ENCODE assay signal across 2 cellular contexts in the genomic region with DNA sequence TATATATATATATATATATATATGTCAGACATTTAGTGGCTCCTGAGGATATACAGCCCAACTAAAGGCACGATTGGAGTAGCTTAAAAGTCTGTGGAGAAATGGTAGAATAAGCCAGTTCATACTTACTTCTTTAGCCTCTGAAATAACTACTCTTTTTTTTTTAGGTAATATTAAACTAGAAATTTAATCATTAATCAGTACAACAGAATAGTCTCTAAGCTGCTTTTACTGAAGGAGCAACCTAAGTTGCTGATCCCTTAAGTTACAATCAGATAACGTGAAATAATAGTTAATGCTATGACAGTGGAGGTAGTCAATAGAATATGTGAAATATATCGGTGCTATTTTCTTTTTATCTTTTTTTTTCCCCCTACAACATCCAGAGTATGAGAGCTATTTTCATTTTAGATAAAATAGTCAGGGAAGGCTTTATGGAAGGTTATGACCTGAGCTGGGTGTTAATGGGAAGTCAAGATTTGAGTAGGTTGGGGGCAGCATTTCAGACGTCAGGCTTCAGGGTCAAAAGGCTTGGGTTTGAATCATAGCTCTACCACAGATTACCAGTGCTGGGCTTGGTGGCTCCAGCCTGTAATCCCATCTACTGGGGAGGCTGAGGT.
A peak's percentile ranks its signal among the peaks of the same experiment; 100 is the strongest.
TF ChIP-seq lines count a peak whose summit lies in the region.

No MANE protein-coding gene starts in this region.

TF ChIP-seq in liver, 16 proteins besides CTCF, POLR2A, EP300 and RAD21:
- no peak for TF ChIP-seq NR2F2 (IDR thresholded peaks at IDR 0.05)
- no peak for TF ChIP-seq MAX (IDR thresholded peaks at IDR 0.05)
- TF ChIP-seq JUND (IDR thresholded peaks at IDR 0.05): no peak
- TF ChIP-seq EGR1 (IDR thresholded peaks at IDR 0.05; ENCODE audit: low read depth in 2 of 2): no peak
- TF ChIP-seq, protein P1, sequence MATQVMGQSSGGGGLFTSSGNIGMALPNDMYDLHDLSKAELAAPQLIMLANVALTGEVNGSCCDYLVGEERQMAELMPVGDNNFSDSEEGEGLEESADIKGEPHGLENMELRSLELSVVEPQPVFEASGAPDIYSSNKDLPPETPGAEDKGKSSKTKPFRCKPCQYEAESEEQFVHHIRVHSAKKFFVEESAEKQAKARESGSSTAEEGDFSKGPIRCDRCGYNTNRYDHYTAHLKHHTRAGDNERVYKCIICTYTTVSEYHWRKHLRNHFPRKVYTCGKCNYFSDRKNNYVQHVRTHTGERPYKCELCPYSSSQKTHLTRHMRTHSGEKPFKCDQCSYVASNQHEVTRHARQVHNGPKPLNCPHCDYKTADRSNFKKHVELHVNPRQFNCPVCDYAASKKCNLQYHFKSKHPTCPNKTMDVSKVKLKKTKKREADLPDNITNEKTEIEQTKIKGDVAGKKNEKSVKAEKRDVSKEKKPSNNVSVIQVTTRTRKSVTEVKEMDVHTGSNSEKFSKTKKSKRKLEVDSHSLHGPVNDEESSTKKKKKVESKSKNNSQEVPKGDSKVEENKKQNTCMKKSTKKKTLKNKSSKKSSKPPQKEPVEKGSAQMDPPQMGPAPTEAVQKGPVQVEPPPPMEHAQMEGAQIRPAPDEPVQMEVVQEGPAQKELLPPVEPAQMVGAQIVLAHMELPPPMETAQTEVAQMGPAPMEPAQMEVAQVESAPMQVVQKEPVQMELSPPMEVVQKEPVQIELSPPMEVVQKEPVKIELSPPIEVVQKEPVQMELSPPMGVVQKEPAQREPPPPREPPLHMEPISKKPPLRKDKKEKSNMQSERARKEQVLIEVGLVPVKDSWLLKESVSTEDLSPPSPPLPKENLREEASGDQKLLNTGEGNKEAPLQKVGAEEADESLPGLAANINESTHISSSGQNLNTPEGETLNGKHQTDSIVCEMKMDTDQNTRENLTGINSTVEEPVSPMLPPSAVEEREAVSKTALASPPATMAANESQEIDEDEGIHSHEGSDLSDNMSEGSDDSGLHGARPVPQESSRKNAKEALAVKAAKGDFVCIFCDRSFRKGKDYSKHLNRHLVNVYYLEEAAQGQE (IDR thresholded peaks at IDR 0.05): no peak
- TF ChIP-seq SP1 (IDR thresholded peaks at IDR 0.05): peak; percentile 41
- TF ChIP-seq FOXA2 (IDR thresholded peaks at IDR 0.05): no peak
- TF ChIP-seq HNF4A (conservative IDR thresholded peaks at IDR 0.05): peak in 1 of 2 donors; percentile 23
- TF ChIP-seq HNF4G (IDR thresholded peaks at IDR 0.05): peak; percentile 12

TF ChIP-seq in HepG2, 621 proteins besides CTCF, POLR2A, EP300 and RAD21:
- TF ChIP-seq E2F2 (CRISPR knock-in tag; IDR thresholded peaks at IDR 0.05; ENCODE audit: borderline replicate concordance) (no peak), E2F1 (CRISPR knock-in tag; IDR thresholded peaks at IDR 0.05) (no peak), ELK4 (CRISPR knock-in tag; IDR thresholded peaks at IDR 0.05; ENCODE audit: borderline replicate concordance) (no peak), RCOR2 (CRISPR knock-in tag; IDR thresholded peaks at IDR 0.05) (no peak), RFXANK (CRISPR knock-in tag; IDR thresholded peaks at IDR 0.05) (no peak), AHDC1 (CRISPR knock-in tag; IDR thresholded peaks at IDR 0.05; ENCODE audit: borderline replicate concordance) (no peak), MED13 (CRISPR knock-in tag; IDR thresholded peaks at IDR 0.05) (no peak), SP5 (CRISPR knock-in tag; IDR thresholded peaks at IDR 0.05; ENCODE audit: borderline replicate concordance, low read depth) (no peak), ZFP36 (IDR thresholded peaks at IDR 0.05; ENCODE audit: borderline replicate concordance, low read depth, low read length, partially characterized antibody) (no peak), CHD2 (IDR thresholded peaks at IDR 0.05; ENCODE audit: low read depth, low read length) (no peak), MEF2D (CRISPR knock-in tag; IDR thresholded peaks at IDR 0.05) (no peak), ZXDC (CRISPR knock-in tag; IDR thresholded peaks at IDR 0.05) (no peak), TAF15 (IDR thresholded peaks at IDR 0.05; ENCODE audit: low read depth, low read length, poor library complexity, severe bottlenecking) (no peak), NONO (IDR thresholded peaks at IDR 0.05) (no peak), NONO (CRISPR knock-in tag; conservative IDR thresholded peaks at IDR 0.05) (no peak), ZNF761 (CRISPR knock-in tag; conservative IDR thresholded peaks at IDR 0.05) (no peak), HIVEP1 (CRISPR knock-in tag; IDR thresholded peaks at IDR 0.05) (no peak), ZNF207 (IDR thresholded peaks at IDR 0.05; ENCODE audit: borderline replicate concordance) (no peak), RARG (CRISPR knock-in tag; IDR thresholded peaks at IDR 0.05; ENCODE audit: low read depth) (no peak)
- TF ChIP-seq, protein P2, sequence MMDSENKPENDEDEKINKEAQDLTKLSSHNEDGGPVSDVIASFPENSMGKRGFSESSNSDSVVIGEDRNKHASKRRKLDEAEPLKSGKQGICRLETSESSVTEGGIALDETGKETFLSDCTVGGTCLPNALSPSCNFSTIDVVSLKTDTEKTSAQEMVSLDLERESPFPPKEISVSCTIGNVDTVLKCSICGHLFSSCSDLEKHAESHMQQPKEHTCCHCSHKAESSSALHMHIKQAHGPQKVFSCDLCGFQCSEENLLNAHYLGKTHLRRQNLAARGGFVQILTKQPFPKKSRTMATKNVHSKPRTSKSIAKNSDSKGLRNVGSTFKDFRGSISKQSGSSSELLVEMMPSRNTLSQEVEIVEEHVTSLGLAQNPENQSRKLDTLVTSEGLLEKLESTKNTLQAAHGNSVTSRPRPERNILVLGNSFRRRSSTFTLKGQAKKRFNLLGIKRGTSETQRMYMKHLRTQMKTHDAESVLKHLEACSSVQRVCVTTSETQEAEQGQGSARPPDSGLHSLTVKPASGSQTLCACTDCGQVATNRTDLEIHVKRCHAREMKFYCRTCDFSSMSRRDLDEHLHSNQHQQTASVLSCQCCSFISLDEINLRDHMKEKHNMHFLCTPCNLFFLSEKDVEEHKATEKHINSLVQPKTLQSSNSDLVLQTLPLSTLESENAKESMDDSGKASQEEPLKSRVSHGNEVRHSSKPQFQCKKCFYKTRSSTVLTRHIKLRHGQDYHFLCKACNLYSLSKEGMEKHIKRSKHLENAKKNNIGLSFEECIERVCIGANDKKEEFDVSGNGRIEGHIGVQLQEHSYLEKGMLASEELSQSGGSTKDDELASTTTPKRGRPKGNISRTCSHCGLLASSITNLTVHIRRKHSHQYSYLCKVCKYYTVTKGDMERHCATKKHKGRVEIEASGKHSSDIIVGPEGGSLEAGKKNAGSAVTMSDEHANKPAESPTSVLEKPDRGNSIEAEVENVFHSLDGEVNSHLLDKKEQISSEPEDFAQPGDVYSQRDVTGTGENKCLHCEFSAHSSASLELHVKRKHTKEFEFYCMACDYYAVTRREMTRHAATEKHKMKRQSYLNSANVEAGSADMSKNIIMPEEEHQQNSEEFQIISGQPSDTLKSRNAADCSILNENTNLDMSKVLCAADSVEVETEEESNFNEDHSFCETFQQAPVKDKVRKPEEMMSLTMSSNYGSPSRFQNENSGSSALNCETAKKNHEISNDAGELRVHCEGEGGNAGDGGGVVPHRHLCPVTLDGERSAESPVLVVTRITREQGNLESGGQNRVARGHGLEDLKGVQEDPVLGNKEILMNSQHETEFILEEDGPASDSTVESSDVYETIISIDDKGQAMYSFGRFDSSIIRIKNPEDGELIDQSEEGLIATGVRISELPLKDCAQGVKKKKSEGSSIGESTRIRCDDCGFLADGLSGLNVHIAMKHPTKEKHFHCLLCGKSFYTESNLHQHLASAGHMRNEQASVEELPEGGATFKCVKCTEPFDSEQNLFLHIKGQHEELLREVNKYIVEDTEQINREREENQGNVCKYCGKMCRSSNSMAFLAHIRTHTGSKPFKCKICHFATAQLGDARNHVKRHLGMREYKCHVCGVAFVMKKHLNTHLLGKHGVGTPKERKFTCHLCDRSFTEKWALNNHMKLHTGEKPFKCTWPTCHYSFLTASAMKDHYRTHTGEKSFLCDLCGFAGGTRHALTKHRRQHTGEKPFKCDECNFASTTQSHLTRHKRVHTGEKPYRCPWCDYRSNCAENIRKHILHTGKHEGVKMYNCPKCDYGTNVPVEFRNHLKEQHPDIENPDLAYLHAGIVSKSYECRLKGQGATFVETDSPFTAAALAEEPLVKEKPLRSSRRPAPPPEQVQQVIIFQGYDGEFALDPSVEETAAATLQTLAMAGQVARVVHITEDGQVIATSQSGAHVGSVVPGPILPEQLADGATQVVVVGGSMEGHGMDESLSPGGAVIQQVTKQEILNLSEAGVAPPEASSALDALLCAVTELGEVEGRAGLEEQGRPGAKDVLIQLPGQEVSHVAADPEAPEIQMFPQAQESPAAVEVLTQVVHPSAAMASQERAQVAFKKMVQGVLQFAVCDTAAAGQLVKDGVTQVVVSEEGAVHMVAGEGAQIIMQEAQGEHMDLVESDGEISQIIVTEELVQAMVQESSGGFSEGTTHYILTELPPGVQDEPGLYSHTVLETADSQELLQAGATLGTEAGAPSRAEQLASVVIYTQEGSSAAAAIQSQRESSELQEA (CRISPR knock-in tag; IDR thresholded peaks at IDR 0.05; ENCODE audit: not compliant biosample characterization): no peak
